In genomic region chr17:6654816-6655731, GRCh38 we compare ENCODE assay signal across 8 cellular contexts. TPM values are rescaled to one million over a fixed set of nuclear protein-coding genes. Genes with fewer than 3 reads are reported as not detected.
DNase-seq lines count a peak whose midpoint lies in the region; ATAC-seq and TF ChIP-seq lines count a peak whose summit lies in the region.

No MANE protein-coding gene starts in this region.

- 21 to 43% (median 38%) methylated on average over 46 to 47 of the region's 47 CpGs for WGBS in psoas muscle, 3 donors

- ATAC-seq in GM19467 (IDR thresholded peaks at IDR 0.05; ENCODE audit: unreplicated experiment): no peak
- no peak for ATAC-seq in sciatic nerve
- no peak for ATAC-seq in psoas muscle

- H3K9me3 ChIP-seq in psoas muscle: no peaks in the 10 kb centered on the region

- peaks cover 30 to 38% of the 10 kb centered on the region in 2 donors for H3K4me1 Mint-ChIP-seq in immature natural killer cell

- no peak overlapping the region for H3K4me3 ChIP-seq in psoas muscle

- TF ChIP-seq CTCF in psoas muscle (IDR thresholded peaks at IDR 0.05): no peak

- H3K4me1 ChIP-seq in psoas muscle: peaks cover 19% of the 10 kb centered on the region

- H3K27me3 ChIP-seq in psoas muscle (ENCODE audit: insufficient read depth in 3 of 3, low read length in 2 of 3): peaks cover 0 to 18% (median 7%) of the 10 kb centered on the region in 3 donors

- peaks cover 0 to 3% (median 0%) of the 10 kb centered on the region in 6 donors for H3K9me3 Mint-ChIP-seq in immature natural killer cell

- no peak overlapping the region for H3K27ac Mint-ChIP-seq in immature natural killer cell

- peaks cover 0 to 10% (median 4%) of the 10 kb centered on the region in 3 donors for H3K36me3 Mint-ChIP-seq in immature natural killer cell

- H3K27me3 Mint-ChIP-seq in immature natural killer cell (ENCODE audit: low read depth in 3 of 3): peaks cover 19 to 44% (median 24%) of the 10 kb centered on the region in 3 donors

- H3K27ac ChIP-seq in psoas muscle: no peak overlapping the region

- DNase-seq in DMS53 (lab: John Stamatoyannopoulos, UW) (peak; percentile 96), NCI-H2107 treated with DMSO at 0.1 percent for 48 hours (lab: John Stamatoyannopoulos, UW; ENCODE audit: unreplicated experiment) (peak; percentile 8), cerebellum (ENCODE audit: low spot score) (peak; percentile 74), mucosa of gallbladder (ENCODE audit: low spot score) (peak; percentile 43), sciatic nerve (ENCODE audit: low spot score) (no peak), immature natural killer cell (no peak), psoas muscle (no peak)

- H3K36me3 ChIP-seq in psoas muscle (ENCODE audit: insufficient read depth in 1 of 2, low read depth in 1 of 2): peaks cover 0 to 2% of the 10 kb centered on the region in 2 donors

- H3K4me3 Mint-ChIP-seq in immature natural killer cell: peak overlapping the region in 1 of 5 donors; percentile 30

- intact Hi-C loops in sciatic nerve (cut with DNase I): no loop called here
- intact Hi-C loops in psoas muscle (cut with DNase I): loop anchor here in 1 of 2 donors (5.0 kb wide), 1 partner anchor 357 kb away; the partner anchor contains the start of gene RNASEK

RNA-seq across cellular contexts. Expression of gene C17orf100, which starts 3.5 kb away (rescaled TPM):
- total RNA-seq in cerebellum (2.5 TPM), mucosa of gallbladder (3.3 TPM), sciatic nerve (2.1 TPM), psoas muscle (under 1 TPM; 0.34 to 0.77 (median 0.65) TPM)
- polyA plus RNA-seq in immature natural killer cell (1 to 10 TPM in 2 of 3 donors, not detected in 1; 1.7 to 5.2 TPM), psoas muscle (1 to 10 TPM in 2 of 3 donors, under 1 TPM in 1; 0.61 to 1.4 (median 1.3) TPM)

RNA-seq across cellular contexts. Expression of gene MED31, which starts 3.7 kb away (rescaled TPM):
- total RNA-seq in cerebellum (11.1 TPM), mucosa of gallbladder (16.9 TPM), sciatic nerve (13.8 TPM), psoas muscle (10 to 100 TPM; 12.2 to 12.8 (median 12.7) TPM)
- polyA plus RNA-seq in immature natural killer cell (10 to 100 TPM; 34.0 to 50.8 (median 34.4) TPM), psoas muscle (10 to 100 TPM; 12.7 to 55.2 (median 22.0) TPM)

RNA-seq across cellular contexts. Expression of gene TXNDC17, which starts 14.2 kb away (rescaled TPM):
- total RNA-seq in cerebellum (20.0 TPM), mucosa of gallbladder (101 TPM), sciatic nerve (27.3 TPM), psoas muscle (10 to 100 TPM; 27.5 to 41.1 (median 30.9) TPM)
- polyA plus RNA-seq in immature natural killer cell (100 to 1,000 TPM in 2 of 3 donors, 10 to 100 TPM in 1; 79.2 to 111 (median 107) TPM), psoas muscle (100 to 1,000 TPM in 2 of 3 donors, 10 to 100 TPM in 1; 81.1 to 159 (median 100) TPM)

RNA-seq across cellular contexts. Expression of gene KIAA0753, which starts 14.6 kb away (rescaled TPM):
- total RNA-seq in cerebellum (31.8 TPM), mucosa of gallbladder (21.4 TPM), sciatic nerve (22.5 TPM), psoas muscle (1 to 10 TPM; 2.7 to 4.3 (median 3.0) TPM)
- polyA plus RNA-seq in immature natural killer cell (1 to 10 TPM in 2 of 3 donors, under 1 TPM in 1; 0.19 to 2.0 (median 1.1) TPM), psoas muscle (1 to 10 TPM; 2.4 to 4.7 (median 3.5) TPM)

RNA-seq across cellular contexts. Expression of gene SLC13A5, which starts 58.1 kb away (rescaled TPM):
- total RNA-seq in cerebellum (0.64 TPM), mucosa of gallbladder (0.52 TPM), sciatic nerve (0.62 TPM), psoas muscle (under 1 TPM in 1 of 4 donors, not detected in 3; 0.17 TPM)
- polyA plus RNA-seq in immature natural killer cell (not detected), psoas muscle (under 1 TPM in 2 of 3 donors, not detected in 1; 0.01 to 0.03 TPM)

Comparison
In these comparisons a context has a peak if more than half of its experiments do, and no peak if none do; other contexts are left out.
1. DNase-seq: peak in DMS53 (single experiment), NCI-H2107 treated with DMSO at 0.1 percent for 48 hours (single experiment), cerebellum (single experiment) and mucosa of gallbladder (single experiment); none in sciatic nerve (single experiment), immature natural killer cell (0 of 3) and psoas muscle (0 of 2).